11 cellular contexts compared by ENCODE assay signal in genomic region chr17:27206447-27206846, GRCh38.
A peak's percentile ranks its signal among the peaks of the same experiment; 100 is the strongest.
DNase-seq lines count a peak whose midpoint lies in the region; ATAC-seq and TF ChIP-seq lines count a peak whose summit lies in the region.
"Had no signal": no experiment of that assay in that cellular context is flagged by ENCODE, and none has a peak within 500 bp of the region (broad histone marks: within the 10 kb centered on the region; RNA-seq: fewer than 3 reads in every experiment).

No MANE protein-coding gene starts in this region.

- H3K4me3 Mint-ChIP-seq in HFFc6, result no peak overlapping the region
- no peak overlapping the region for H3K4me3 Mint-ChIP-seq in activated naive CD8-positive, alpha-beta T cell treated with anti-CD3 and anti-CD28 coated beads for 36 hours

- 0 out of 2 replicates have a peak, but pooled peaks cover 2% of the 10 kb centered on the region for H3K27me3 Mint-ChIP-seq in HFFc6 (ENCODE audit: insufficient read depth)
- peaks cover 4% of the 10 kb centered on the region for H3K27me3 Mint-ChIP-seq in activated naive CD8-positive, alpha-beta T cell treated with anti-CD3 and anti-CD28 coated beads for 36 hours

- peak; percentile 61 for TF ChIP-seq CTCF in HFFc6 (IDR thresholded peaks at IDR 0.05)

- H3K9me3 Mint-ChIP-seq in HFFc6, result peaks cover 5% of the 10 kb centered on the region; the same call in 1 of the 2 replicates
- H3K9me3 Mint-ChIP-seq in activated naive CD8-positive, alpha-beta T cell treated with anti-CD3 and anti-CD28 coated beads for 36 hours, result no peaks in the 10 kb centered on the region

- no peak for ATAC-seq in stimulated activated naive CD8-positive, alpha-beta T cell treated with anti-CD3 and anti-CD28 coated beads, Interleukin-15, Interleukin-2, amounts not matched to agents 100 U/mL and 50 U/mL, for 24 hours
- ATAC-seq in HG03097 (IDR thresholded peaks at IDR 0.05; ENCODE audit: low FRiP score, unreplicated experiment), result no peak

- no peaks in the 10 kb centered on the region for H3K36me3 Mint-ChIP-seq in HFFc6 (ENCODE audit: low read depth)
- H3K36me3 Mint-ChIP-seq in activated naive CD8-positive, alpha-beta T cell treated with anti-CD3 and anti-CD28 coated beads for 36 hours, result no peaks in the 10 kb centered on the region

- DNase-seq in COLO829 (ENCODE audit: low spot score), result peak; percentile 26
- DNase-seq in HFFc6, result no peak
- peak; percentile 43 for DNase-seq in RPMI8226
- peak; percentile 42 for DNase-seq in germinal center (ENCODE audit: low spot score)
- DNase-seq in activated naive CD8-positive, alpha-beta T cell treated with anti-CD3 and anti-CD28 coated beads for 36 hours, result no peak
- no peak for DNase-seq in stimulated activated naive CD8-positive, alpha-beta T cell treated with anti-CD3 and anti-CD28 coated beads, Interleukin-15, Interleukin-2, amounts not matched to agents 100 U/mL and 50 U/mL, for 24 hours
- DNase-seq in C1 segment of cervical spinal cord (lab: John Stamatoyannopoulos, UW), result no peak
- DNase-seq: activated CD4-positive, alpha-beta T cell treated with anti-CD3 and anti-CD28 coated beads, Interleukin-2, amount 50 U/mL, for 4 hours; left ventricle myocardium inferior; NCI-H2029 treated with DMSO at 0.1 percent for 48 hours had no signal

- H3K4me1 Mint-ChIP-seq in HFFc6 (ENCODE audit: low read depth), result peaks cover 15% of the 10 kb centered on the region
- peaks cover 2% of the 10 kb centered on the region for H3K4me1 Mint-ChIP-seq in activated naive CD8-positive, alpha-beta T cell treated with anti-CD3 and anti-CD28 coated beads for 36 hours

- H3K27ac Mint-ChIP-seq in HFFc6, result no peak overlapping the region
- H3K27ac Mint-ChIP-seq in activated naive CD8-positive, alpha-beta T cell treated with anti-CD3 and anti-CD28 coated beads for 36 hours, result no peak overlapping the region

Comparison
In these comparisons a context has a peak if more than half of its experiments do, and no peak if none do; other contexts are left out.
1. DNase-seq: peak in COLO829 (single experiment), RPMI8226 (single experiment) and germinal center (single experiment); none in HFFc6 (single experiment), activated naive CD8-positive, alpha-beta T cell treated with anti-CD3 and anti-CD28 coated beads for 36 hours (single experiment), stimulated activated naive CD8-positive, alpha-beta T cell treated with anti-CD3 and anti-CD28 coated beads, Interleukin-15, Interleukin-2, amounts not matched to agents 100 U/mL and 50 U/mL, for 24 hours (single experiment) and C1 segment of cervical spinal cord (0 of 14).